Comparison of ENCODE assay signal across 13 cellular contexts in genomic region chrX:73127700-73128241, GRCh38. TPM values are rescaled to one million over a fixed set of nuclear protein-coding genes. Genes with fewer than 3 reads are reported as not detected.
DNase-seq lines count a peak whose midpoint lies in the region; ATAC-seq, FAIRE-seq and TF ChIP-seq lines count a peak whose summit lies in the region.
"Had no signal": no experiment of that assay in that cellular context is flagged by ENCODE, and none has a peak within 500 bp of the region (broad histone marks: within the 10 kb centered on the region; RNA-seq: fewer than 3 reads in every experiment).

No MANE protein-coding gene starts in this region.

- H3K4me3 Mint-ChIP-seq in H9 (peak overlapping the region in 1 of 2 experiments; percentile 14; a peak in 2 of 5 replicates), MCF 10A (ENCODE audit: unreplicated experiment) (no peak overlapping the region)
- H3K4me3 Mint-ChIP-seq: activated B cell treated with CpG ODN at 0.5 μM for 24 hours had no signal

- H3K23ac ChIP-seq in H9 (ENCODE audit: insufficient read length, low read depth, low read length) = no peak overlapping the region

- no peaks in the 10 kb centered on the region for H3K23me2 ChIP-seq in H9 (ENCODE audit: insufficient read length, low read depth, low read length, poor library complexity, severe bottlenecking)

- no peaks in the 10 kb centered on the region for H4K20me1 ChIP-seq in H9 (ENCODE audit: control insufficient read depth, insufficient read depth, insufficient read length)

- H3K4ac ChIP-seq in H9 (ENCODE audit: low read depth, low read length) = no peak overlapping the region

- no peak overlapping the region for H3K14ac ChIP-seq in H9 (ENCODE audit: insufficient read depth, low read length)

- no peak overlapping the region for H2BK12ac ChIP-seq in H9 (ENCODE audit: insufficient read length, low read depth, low read length)

- no peaks in the 10 kb centered on the region for H3K79me2 ChIP-seq in H9 (ENCODE audit: insufficient read depth, low read length)

- H3K27me3 Mint-ChIP-seq in H9 (ENCODE audit: low read depth) = no peaks in the 10 kb centered on the region; the same call in 1 of the 2 replicates
- H3K27me3 Mint-ChIP-seq in MCF 10A (ENCODE audit: insufficient read depth, unreplicated experiment) = peaks cover 27% of the 10 kb centered on the region

- H4K91ac ChIP-seq in H9 (ENCODE audit: insufficient read length, low read depth, low read length) = no peak overlapping the region

- H2AK5ac ChIP-seq in H9 (ENCODE audit: insufficient read length, low read length) = no peak overlapping the region

- H3K4me1 Mint-ChIP-seq in H9 (no peaks in the 10 kb centered on the region), MCF 10A (ENCODE audit: insufficient read depth, unreplicated experiment) (no peaks in the 10 kb centered on the region)
- H3K4me1 Mint-ChIP-seq: activated B cell treated with CpG ODN at 0.5 μM for 24 hours had no signal

- DNase-seq in BE2C = no peak
- peak; percentile 70 for DNase-seq in H9
- peak; percentile 0 for DNase-seq in bronchial epithelial cell (ENCODE audit: low read depth)
- DNase-seq in middle frontal gyrus (ENCODE audit: extremely low spot score, low spot score) = peak; percentile 19
- DNase-seq in NK-92 treated with Interleukin-12 subunit alpha and Interleukin-12 subunit beta, amount 100 ng/mL, for 24 hours (lab: John Stamatoyannopoulos, UW) = no peak
- DNase-seq in MCF 10A (ENCODE audit: unreplicated experiment) = no peak
- DNase-seq: activated B cell treated with CpG ODN at 0.5 μM for 24 hours; NCI-H2171 treated with DMSO at 0.1 percent for 48 hours; stimulated activated CD4-positive, alpha-beta T cell treated with anti-CD3 and anti-CD28 coated beads, Interleukin-12 subunit alpha, Interleukin-12 subunit beta, amount 100 ng/mL, for 4 hours had no signal

- H3K9ac ChIP-seq in H9 (ENCODE audit: extremely low read depth, insufficient read length, low read length) = no peak overlapping the region

- no TSS peak for BruUV-seq in MCF 10A (replicated peaks; lab: Mats Ljungman, UMichigan)

- no peak overlapping the region for H2BK5ac ChIP-seq in H9 (ENCODE audit: insufficient read length, low read length)

- H3K9me3 ChIP-seq in BE2C (no peaks in the 10 kb centered on the region), H9 (ENCODE audit: control insufficient read depth, low read depth, low read length) (peaks cover 36% of the 10 kb centered on the region)
- H3K9me3 ChIP-seq: tibial nerve had no signal

- H2BK120ac ChIP-seq in H9 (ENCODE audit: low read depth, low read length, poor library complexity, severe bottlenecking) = no peak overlapping the region

- no peak overlapping the region for H4K8ac ChIP-seq in H9 (replicated peaks; ENCODE audit: insufficient read length, low read depth, low read length)

- H2BK20ac ChIP-seq in H9 (ENCODE audit: low read depth, low read length, poor library complexity, severe bottlenecking) = no peak overlapping the region

- no peak overlapping the region for H3K4me2 ChIP-seq in H9 (ENCODE audit: insufficient read depth, insufficient read length, low read length)

- TF ChIP-seq CTCF in BE2C (IDR thresholded peaks at IDR 0.05; ENCODE audit: low read depth, low read length) = 0 out of 2 replicates have a peak, but pooled peaks have one; percentile 6
- peak; percentile 33; the same call in 2 of the 3 replicates for TF ChIP-seq CTCF in H9 (conservative IDR thresholded peaks at IDR 0.05)
- TF ChIP-seq CTCF in bronchial epithelial cell (IDR thresholded peaks at IDR 0.05; ENCODE audit: insufficient read depth, low read length, severe bottlenecking) = no peak
- TF ChIP-seq CTCF in MCF 10A (IDR thresholded peaks at IDR 0.05; ENCODE audit: unreplicated experiment) = no peak

- H3K18ac ChIP-seq in H9 (ENCODE audit: insufficient read length, low read depth, low read length) = no peak overlapping the region

- no peak overlapping the region for H3K56ac ChIP-seq in H9 (ENCODE audit: insufficient read length, low read depth, low read length)

- intact Hi-C loops in MCF 10A (cut with micrococcal nuclease) = no loop called here

- CTCF ChIA-PET in MCF 10A (lab: Yijun Ruan, JAX) = no interaction called here

- H3T11ph ChIP-seq in H9 (ENCODE audit: low read length) = no peak overlapping the region

- no peaks in the 10 kb centered on the region for H3K79me1 ChIP-seq in H9 (ENCODE audit: insufficient read depth, low read depth, low read length, poor library complexity, severe bottlenecking)

- H4K5ac ChIP-seq in H9 (ENCODE audit: insufficient read length, low read depth, low read length) = no peak overlapping the region

- peak overlapping the region; percentile 22 for H2AFZ ChIP-seq in H9 (ENCODE audit: low read length)

- H3K27ac Mint-ChIP-seq in H9 (no peak overlapping the region), MCF 10A (ENCODE audit: low read depth, unreplicated experiment) (no peak overlapping the region)
- H3K27ac Mint-ChIP-seq: activated B cell treated with CpG ODN at 0.5 μM for 24 hours had no signal

- no peaks in the 10 kb centered on the region for H3K36me3 ChIP-seq in BE2C
- H3K36me3 ChIP-seq in bronchial epithelial cell (ENCODE audit: control insufficient read depth, insufficient read depth, low read length) = no peaks in the 10 kb centered on the region
- H3K36me3 ChIP-seq: tibial nerve had no signal

- H3K9me3 Mint-ChIP-seq in H9 (peaks cover 60 to 61% of the 10 kb centered on the region in 2 experiments), MCF 10A (ENCODE audit: unreplicated experiment) (peaks cover 15% of the 10 kb centered on the region)
- H3K9me3 Mint-ChIP-seq: activated B cell treated with CpG ODN at 0.5 μM for 24 hours had no signal

- H2BK15ac ChIP-seq in H9 (ENCODE audit: low read depth, low read length) = no peak overlapping the region

- H3K36me3 Mint-ChIP-seq in H9 (ENCODE audit: insufficient read depth in 1 of 3, low read depth in 3 of 3) = peaks cover 0 to 5% (median 0%) of the 10 kb centered on the region in 3 experiments; a peak in 4 of 7 replicates
- peaks cover 6% of the 10 kb centered on the region for H3K36me3 Mint-ChIP-seq in MCF 10A (ENCODE audit: insufficient read depth, unreplicated experiment)

- H3K27me3 ChIP-seq in BE2C (no peaks in the 10 kb centered on the region), H9 (ENCODE audit: insufficient read depth, low read length) (no peaks in the 10 kb centered on the region), bronchial epithelial cell (ENCODE audit: control insufficient read depth, insufficient read depth, low read length) (no peaks in the 10 kb centered on the region)
- H3K27me3 ChIP-seq: tibial nerve had no signal

- no peak overlapping the region for H3K27ac ChIP-seq in H9 (ENCODE audit: insufficient read length, low read depth, low read length)
- H3K27ac ChIP-seq: tibial nerve had no signal

- H3K4me3 ChIP-seq in BE2C (ENCODE audit: low read depth, low read length) (no peak overlapping the region), bronchial epithelial cell (ENCODE audit: low read depth, low read length) (no peak overlapping the region)

- POLR2A ChIA-PET in MCF 10A (lab: Yijun Ruan, JAX) = no interaction called here

- no peak for FAIRE-seq in bronchial epithelial cell (lab: Jason Lieb, UNC)

- H3K4me1 ChIP-seq in BE2C (no peaks in the 10 kb centered on the region), H9 (ENCODE audit: insufficient read depth, low read length) (no peaks in the 10 kb centered on the region)
- H3K4me1 ChIP-seq: tibial nerve had no signal

- WGBS in H9 (ENCODE audit: extremely low coverage, insufficient read length, low lambda C conversion rate) = no CpG with 5 or more reads among the region's 23 CpGs

- ATAC-seq in GM18873 (IDR thresholded peaks at IDR 0.05; ENCODE audit: low FRiP score, unreplicated experiment) (no peak), GM21447 (IDR thresholded peaks at IDR 0.05; ENCODE audit: unreplicated experiment) (no peak)

RNA-seq across cellular contexts. Expression of gene PABPC1L2A, which starts 48.5 kb away (rescaled TPM):
- polyA plus RNA-seq in BE2C (2012; ENCODE audit: insufficient read depth, insufficient read length, low read depth) = not detected
- 0.35 and 0.52 TPM in 2 replicates for total RNA-seq in H9 (2021)
- total RNA-seq in bronchial epithelial cell = not detected in 2 replicates
- total RNA-seq in MCF 10A (2022) = not detected in 2 replicates
- total RNA-seq: activated B cell treated with CpG ODN at 0.5 μM for 24 hours, kidney epithelial cell, tibial nerve had no signal

Comparison
In these comparisons a context has a peak if more than half of its experiments do, and no peak if none do; other contexts are left out.
1. DNase-seq: peak in H9 (single experiment), bronchial epithelial cell (single experiment) and middle frontal gyrus (single experiment); none in BE2C (single experiment), NK-92 treated with Interleukin-12 subunit alpha and Interleukin-12 subunit beta, amount 100 ng/mL, for 24 hours (single experiment) and MCF 10A (single experiment).
2. CTCF ChIP-seq: peak in BE2C (single experiment) and H9 (single experiment); none in bronchial epithelial cell (single experiment) and MCF 10A (single experiment).